ENCODE assay signal across 9 cellular contexts in genomic region chr4:183798249-183798920, GRCh38.
A peak's percentile ranks its signal among the peaks of the same experiment; 100 is the strongest.
DNase-seq lines count a peak whose midpoint lies in the region; ATAC-seq, FAIRE-seq and TF ChIP-seq lines count a peak whose summit lies in the region.
"Had no signal": no experiment of that assay in that cellular context is flagged by ENCODE, and none has a peak within 500 bp of the region (broad histone marks: within the 10 kb centered on the region; RNA-seq: fewer than 3 reads in every experiment).

No MANE protein-coding gene starts in this region.

- H2BK120ac ChIP-seq in mesenchymal stem cell (ENCODE audit: low read depth, low read length), result no peak overlapping the region

- H3K9me3 ChIP-seq in mammary epithelial cell (replicated peaks; ENCODE audit: insufficient read depth, low read length) (peaks cover 2% of the 10 kb centered on the region), mesenchymal stem cell (ENCODE audit: control insufficient read depth, low read length) (peaks cover 18% of the 10 kb centered on the region)

- BruUV-seq in mammary epithelial cell (replicated peaks; lab: Mats Ljungman, UMichigan), result no TSS peak

- H3K79me1 ChIP-seq in mesenchymal stem cell (replicated peaks; ENCODE audit: low read length, poor library complexity, severe bottlenecking), result no peaks in the 10 kb centered on the region

- H3K4ac ChIP-seq in mesenchymal stem cell (ENCODE audit: low read depth in 1 of 2, low read length in 2 of 2), result no peak overlapping the region

- H2BK5ac ChIP-seq in mesenchymal stem cell (ENCODE audit: low read depth, low read length, poor library complexity, severe bottlenecking), result no peak overlapping the region

- no peak for TF ChIP-seq CTCF in mammary epithelial cell (conservative IDR thresholded peaks at IDR 0.05 in 1 of 2, IDR thresholded peaks at IDR 0.05 in 1 of 2; ENCODE audit: extremely low read depth in 1 of 2, insufficient read depth in 1 of 2, low read depth in 1 of 2, low read length in 2 of 2)
- no peak for TF ChIP-seq CTCF in type B pancreatic cell (conservative IDR thresholded peaks at IDR 0.05)

- H3K9me3 Mint-ChIP-seq in type B pancreatic cell, result peaks cover 6% of the 10 kb centered on the region

- H3K36me3 ChIP-seq in mammary epithelial cell (ENCODE audit: insufficient read depth, low read length), result no peaks in the 10 kb centered on the region
- H3K36me3 ChIP-seq in mesenchymal stem cell (ENCODE audit: control insufficient read depth in 1 of 2, insufficient read depth in 2 of 2, low read depth in 1 of 2, low read length in 2 of 2), result no peaks in the 10 kb centered on the region

- H3K27me3 Mint-ChIP-seq in type B pancreatic cell, result peaks cover 30% of the 10 kb centered on the region

- peaks cover 3% of the 10 kb centered on the region for H3K36me3 Mint-ChIP-seq in type B pancreatic cell

- peak overlapping the region; percentile 97 for H2AFZ ChIP-seq in mammary epithelial cell (ENCODE audit: low read depth, low read length)
- H2AFZ ChIP-seq in mesenchymal stem cell (ENCODE audit: low read depth, low read length), result no peak overlapping the region

- peak; percentile 20 for DNase-seq in activated T-cell treated with anti-CD3 and anti-CD28 coated beads, Interleukin-2, amount 50 U/mL, for 1 hour
- no peak for DNase-seq in activated T-cell treated with anti-CD3 and anti-CD28 coated beads for 4 hours
- DNase-seq in mammary epithelial cell, result peak; percentile 40
- DNase-seq in mesenchymal stem cell, result no peak
- DNase-seq in type B pancreatic cell (ENCODE audit: extremely low spot score, unreplicated experiment), result no peak
- no peak for DNase-seq in GM19239 (ENCODE audit: insufficient read length, low spot score)
- DNase-seq in NCI-H2171 treated with DMSO at 0.1 percent for 48 hours (lab: John Stamatoyannopoulos, UW), result no peak

- no peak overlapping the region for H2BK15ac ChIP-seq in mesenchymal stem cell (ENCODE audit: low read depth, poor library complexity, severe bottlenecking)

- intact Hi-C loops in mammary epithelial cell (cut with micrococcal nuclease), result loop anchor here (10.0 kb wide), 1 partner anchor 84 kb away; no protein-coding TSS in a partner anchor

- H3K9ac ChIP-seq in mammary epithelial cell (ENCODE audit: insufficient read depth, low read length), result no peak overlapping the region
- H3K9ac ChIP-seq in mesenchymal stem cell (ENCODE audit: low read length), result no peak overlapping the region
- H3K9ac ChIP-seq: KMS-11 had no signal

- H2BK12ac ChIP-seq in mesenchymal stem cell (ENCODE audit: low read length in 2 of 2), result no peak overlapping the region

- no peaks in the 10 kb centered on the region for H3K79me2 ChIP-seq in mammary epithelial cell (ENCODE audit: insufficient read depth, low read length)

- WGBS in mammary epithelial cell (ENCODE audit: low coverage, missing lambda C conversion rate), result 15% methylated on average over 6 of the region's 62 CpGs
- under 1% methylated on average over 57 of the region's 62 CpGs for WGBS in mesenchymal stem cell

- no peak for ATAC-seq in HG02759 (IDR thresholded peaks at IDR 0.05; ENCODE audit: unreplicated experiment)

- H3K4me1 ChIP-seq in mammary epithelial cell (ENCODE audit: insufficient read depth, low read length) (peaks cover 18% of the 10 kb centered on the region), mesenchymal stem cell (ENCODE audit: control insufficient read depth, insufficient read depth, low read depth, low read length) (peaks cover 16% of the 10 kb centered on the region)

- H3K14ac ChIP-seq in mesenchymal stem cell (ENCODE audit: low read length in 2 of 2), result no peak overlapping the region

- H4K91ac ChIP-seq in mesenchymal stem cell (ENCODE audit: low read length), result no peak overlapping the region

- dilution Hi-C loops in mammary epithelial cell (cut with HindIII; ENCODE audit: low sequenced_read_pairs), result no loop called here

- H3K4me3 ChIP-seq in mammary epithelial cell (replicated peaks in 1 of 3; ENCODE audit: insufficient read depth in 1 of 3, low read depth in 2 of 3, low read length in 3 of 3) (peak overlapping the region; percentile 33 to 60 (median 52)), mesenchymal stem cell (ENCODE audit: insufficient read depth in 1 of 2, low read depth in 1 of 2, low read length in 2 of 2) (peak overlapping the region; percentile 55)

- H3K27me3 ChIP-seq in mammary epithelial cell (ENCODE audit: insufficient read depth, low read length) (peaks cover 2% of the 10 kb centered on the region), mesenchymal stem cell (ENCODE audit: control insufficient read depth in 1 of 2, insufficient read depth in 1 of 2, low read length in 2 of 2) (peaks cover 49 to 58% of the 10 kb centered on the region in 2 experiments)

- peak overlapping the region; percentile 93 for H3K27ac Mint-ChIP-seq in type B pancreatic cell

- H2AK5ac ChIP-seq in mesenchymal stem cell (ENCODE audit: low read length, severe bottlenecking), result no peak overlapping the region

- H4K8ac ChIP-seq in mesenchymal stem cell (ENCODE audit: low read length), result no peak overlapping the region

- H3K27ac ChIP-seq in mammary epithelial cell (ENCODE audit: insufficient read depth, low read depth, low read length), result no peak overlapping the region
- no peak overlapping the region for H3K27ac ChIP-seq in mesenchymal stem cell (ENCODE audit: low read length, poor library complexity, severe bottlenecking)
- H3K27ac ChIP-seq: KMS-11 had no signal

- H3K4me1 Mint-ChIP-seq in type B pancreatic cell (ENCODE audit: unreplicated experiment), result peaks cover 17% of the 10 kb centered on the region

- peak overlapping the region; percentile 98 for H3K4me2 ChIP-seq in mammary epithelial cell (ENCODE audit: insufficient read depth, low read depth, low read length)
- peak overlapping the region; percentile 93 for H3K4me2 ChIP-seq in mesenchymal stem cell (ENCODE audit: low read length, poor library complexity, severe bottlenecking)
- H3K4me2 ChIP-seq: KMS-11 had no signal

- FAIRE-seq in GM19239 (lab: Jason Lieb, UNC), result no peak

- no peak overlapping the region for H3K18ac ChIP-seq in mesenchymal stem cell (ENCODE audit: low read depth in 1 of 2, low read length in 2 of 2)

- in situ Hi-C loops in mammary epithelial cell (cut with MboI; ENCODE audit: low sequenced_read_pairs in 2 of 2), result no loop called here

- H4K20me1 ChIP-seq in mammary epithelial cell (ENCODE audit: insufficient read depth, low read length), result no peaks in the 10 kb centered on the region

- H3K23ac ChIP-seq in mesenchymal stem cell (ENCODE audit: low read length in 2 of 2), result no peak overlapping the region

- peak overlapping the region; percentile 92 for H3K4me3 Mint-ChIP-seq in type B pancreatic cell

- CTCF ChIA-PET in mammary epithelial cell (lab: Charles Lee; ENCODE audit: low non-redundant PET), result no interaction called here

Comparison
In these comparisons a context has a peak if more than half of its experiments do, and no peak if none do; other contexts are left out.
1. DNase-seq: peak in activated T-cell treated with anti-CD3 and anti-CD28 coated beads, Interleukin-2, amount 50 U/mL, for 1 hour (single experiment) and mammary epithelial cell (single experiment); none in activated T-cell treated with anti-CD3 and anti-CD28 coated beads for 4 hours (single experiment), mesenchymal stem cell (single experiment), type B pancreatic cell (single experiment), GM19239 (single experiment) and NCI-H2171 treated with DMSO at 0.1 percent for 48 hours (single experiment).